9 cellular contexts compared by ENCODE assay signal in genomic region chr7:94908204-94909022, GRCh38. TPM values are rescaled to one million over a fixed set of nuclear protein-coding genes. Genes with fewer than 3 reads are reported as not detected.
A peak's percentile ranks its signal among the peaks of the same experiment; 100 is the strongest.
DNase-seq lines count a peak whose midpoint lies in the region; ATAC-seq, FAIRE-seq and TF ChIP-seq lines count a peak whose summit lies in the region.
"Had no signal": no experiment of that assay in that cellular context is flagged by ENCODE, and none has a peak within 500 bp of the region (broad histone marks: within the 10 kb centered on the region; RNA-seq: fewer than 3 reads in every experiment).

No MANE protein-coding gene starts in this region.

- WGBS in HepG2 (ENCODE audit: low lambda C conversion rate) = 2% methylated on average over 26 of the region's 26 CpGs

- CTCF ChIA-PET in HepG2 (lab: Yijun Ruan, JAX; ENCODE audit: low intra/inter-chr PET ratio, low total read pairs) = no interaction called here
- CTCF ChIA-PET in CD8-positive, alpha-beta memory T cell (lab: Charles Lee) = no interaction called here

- peak; percentile 80 for ATAC-seq in HepG2

- peak; percentile 62 to 79 for TF ChIP-seq POLR2A in HepG2 (IDR thresholded peaks at IDR 0.05; ENCODE audit: insufficient read depth in 1 of 2, low read depth in 2 of 2, low read length in 2 of 2)

- POLR2A ChIA-PET in HepG2 (lab: Yijun Ruan, JAX) = interaction anchor here (0.7 to 1.0 kb wide), 5 partner anchors 62 to 468 kb away, joined by 3 to 6 read pairs (median 3); no protein-coding TSS in a partner anchor
- POLR2A ChIA-PET in CD8-positive, alpha-beta memory T cell (lab: Charles Lee) = no interaction called here

- H3K27ac Mint-ChIP-seq in CD8-positive, alpha-beta memory T cell = no peak overlapping the region

- FAIRE-seq in HepG2 (lab: Jason Lieb, UNC) = no peak

- peaks cover 0 to 1% of the 10 kb centered on the region in 2 experiments; a peak in 2 of 5 replicates for H3K36me3 ChIP-seq in HepG2 (replicated peaks in 1 of 2; ENCODE audit: control insufficient read depth in 1 of 2, insufficient read depth in 2 of 2, low read length in 2 of 2)
- H3K36me3 ChIP-seq in subcutaneous abdominal adipose tissue (ENCODE audit: control insufficient read depth in 5 of 5, insufficient read depth in 5 of 5, low read length in 5 of 5) = no peaks in the 10 kb centered on the region
- no peaks in the 10 kb centered on the region for H3K36me3 ChIP-seq in CD8-positive, alpha-beta memory T cell (ENCODE audit: insufficient read depth, low read length)
- H3K36me3 ChIP-seq: BLaER1 treated with 17β-estradiol and CSF1 and Interleukin-3, amounts not matched to agents 10 nM and 100 nM had no signal

- in situ Hi-C loops in HepG2 (cut with HindIII; ENCODE audit: extremely low pct_ligation_motif_present, low pct_unique_long_range_greater_than_20kb) = no loop called here

- peaks cover 60% of the 10 kb centered on the region for H3K4me1 ChIP-seq in HepG2 (ENCODE audit: insufficient read depth, low read length)
- H3K4me1 ChIP-seq in subcutaneous abdominal adipose tissue (ENCODE audit: control insufficient read depth in 5 of 5, insufficient read depth in 5 of 5, low read length in 5 of 5) = peaks cover 0 to 29% (median 18%) of the 10 kb centered on the region in 5 donors
- H3K4me1 ChIP-seq in CD8-positive, alpha-beta memory T cell (ENCODE audit: insufficient read depth, low read length) = no peaks in the 10 kb centered on the region
- H3K4me1 ChIP-seq: BLaER1 treated with 17β-estradiol and CSF1 and Interleukin-3, amounts not matched to agents 10 nM and 100 nM had no signal

- no peaks in the 10 kb centered on the region; the same call in 1 of the 2 replicates for H4K20me1 ChIP-seq in HepG2 (ENCODE audit: insufficient read depth, low read length)
- H4K20me1 ChIP-seq: BLaER1 treated with 17β-estradiol and CSF1 and Interleukin-3, amounts not matched to agents 10 nM and 100 nM had no signal

- peak; percentile 53 to 59 for DNase-seq in NCI-H524 (lab: John Stamatoyannopoulos, UW)
- no peak for DNase-seq in NCI-H524 treated with DMSO at 0.1 percent for 48 hours (lab: John Stamatoyannopoulos, UW)
- DNase-seq in NCI-H2227 (lab: John Stamatoyannopoulos, UW; ENCODE audit: unreplicated experiment) = peak; percentile 80
- no peak for DNase-seq in coronary artery (ENCODE audit: low spot score)
- DNase-seq in HepG2 (ENCODE audit: low spot score) = peak; percentile 54
- DNase-seq in MV-4-11 (lab: John Stamatoyannopoulos, UW) = no peak
- no peak for DNase-seq in CD8-positive, alpha-beta memory T cell

- intact Hi-C loops in HepG2 (cut with micrococcal nuclease; ENCODE audit: unreplicated experiment) = loop anchor here (5.0 to 10.0 kb wide), 5 partner anchors 119 to 461 kb away; partner anchors contain the start of gene SGCE

- peaks cover 30 to 48% of the 10 kb centered on the region in 2 donors for H3K27me3 Mint-ChIP-seq in CD8-positive, alpha-beta memory T cell

- peak overlapping the region; percentile 81 for H3K4me3 ChIP-seq in coronary artery
- H3K4me3 ChIP-seq in HepG2 (replicated peaks in 1 of 3; ENCODE audit: insufficient read depth in 1 of 3, low read depth in 2 of 3, low read length in 3 of 3) = peak overlapping the region; percentile 66 to 88 (median 81)
- H3K4me3 ChIP-seq in subcutaneous abdominal adipose tissue (ENCODE audit: low read depth in 1 of 5, low read length in 5 of 5) = peak overlapping the region; percentile 62 to 91 (median 79)
- no peak overlapping the region for H3K4me3 ChIP-seq in CD8-positive, alpha-beta memory T cell (ENCODE audit: low read length)
- H3K4me3 ChIP-seq: BLaER1 treated with 17β-estradiol and CSF1 and Interleukin-3, amounts not matched to agents 10 nM and 100 nM had no signal

- no peak for TF ChIP-seq RAD21 in HepG2 (CRISPR knock-in tag; IDR thresholded peaks at IDR 0.05)

- H3K9me3 Mint-ChIP-seq in CD8-positive, alpha-beta memory T cell = peaks cover 0 to 3% (median 0%) of the 10 kb centered on the region in 5 donors

- no peaks in the 10 kb centered on the region for H3K36me3 Mint-ChIP-seq in CD8-positive, alpha-beta memory T cell

- peaks cover 48% of the 10 kb centered on the region for H3K79me2 ChIP-seq in HepG2 (ENCODE audit: insufficient read depth, low read length)

- H3K27ac ChIP-seq in coronary artery = peak overlapping the region; percentile 42 to 85
- peak overlapping the region; percentile 81 for H3K27ac ChIP-seq in HepG2 (ENCODE audit: extremely low read length, insufficient read depth, low read length)
- H3K27ac ChIP-seq in subcutaneous abdominal adipose tissue (ENCODE audit: low read depth, low read length) = peak overlapping the region; percentile 66
- H3K27ac ChIP-seq in CD8-positive, alpha-beta memory T cell (ENCODE audit: low read depth, low read length) = no peak overlapping the region
- H3K27ac ChIP-seq: BLaER1 treated with 17β-estradiol and CSF1 and Interleukin-3, amounts not matched to agents 10 nM and 100 nM had no signal

- no peaks in the 10 kb centered on the region for H3K9me3 ChIP-seq in HepG2 (ENCODE audit: low read length)
- no peaks in the 10 kb centered on the region for H3K9me3 ChIP-seq in subcutaneous abdominal adipose tissue (ENCODE audit: control insufficient read depth in 5 of 5, low read length in 5 of 5)
- H3K9me3 ChIP-seq in CD8-positive, alpha-beta memory T cell (ENCODE audit: low read length) = no peaks in the 10 kb centered on the region

- no peak for TF ChIP-seq EP300 in HepG2 (IDR thresholded peaks at IDR 0.05; ENCODE audit: low read depth in 2 of 2, low read length in 2 of 2)
- TF ChIP-seq EP300 in HepG2 (CRISPR knock-in tag; IDR thresholded peaks at IDR 0.05; ENCODE audit: borderline replicate concordance) = no peak

- peak overlapping the region; percentile 71 for H3K4me2 ChIP-seq in HepG2 (ENCODE audit: low read depth, low read length)
- H3K4me2 ChIP-seq: BLaER1 treated with 17β-estradiol and CSF1 and Interleukin-3, amounts not matched to agents 10 nM and 100 nM had no signal

- H3K4me3 Mint-ChIP-seq in CD8-positive, alpha-beta memory T cell = peak overlapping the region in 1 of 7 donors; percentile 34

- H3K9ac ChIP-seq in HepG2 (ENCODE audit: insufficient read depth, low read depth, low read length) = peak overlapping the region; percentile 91
- H3K9ac ChIP-seq in subcutaneous abdominal adipose tissue (ENCODE audit: low read length in 5 of 5) = peak overlapping the region in 3 of 5 donors; percentile 60 to 77 (median 65)
- H3K9ac ChIP-seq: BLaER1 treated with 17β-estradiol and CSF1 and Interleukin-3, amounts not matched to agents 10 nM and 100 nM had no signal

- H2AFZ ChIP-seq in HepG2 (ENCODE audit: low read length) = no peak overlapping the region

- H3K4me1 Mint-ChIP-seq in CD8-positive, alpha-beta memory T cell = peaks cover 2 to 9% (median 4%) of the 10 kb centered on the region in 3 donors

- TF ChIP-seq CTCF in coronary artery (IDR thresholded peaks at IDR 0.05) (no peak), HepG2 (CRISPR knock-in tag; IDR thresholded peaks at IDR 0.05) (no peak)

- no peaks in the 10 kb centered on the region; a peak in 1 of 5 replicates for H3K27me3 ChIP-seq in HepG2 (ENCODE audit: control insufficient read depth in 1 of 2, insufficient read depth in 2 of 2, low read length in 2 of 2)
- H3K27me3 ChIP-seq in subcutaneous abdominal adipose tissue (ENCODE audit: control insufficient read depth in 5 of 5, insufficient read depth in 4 of 5, low read length in 5 of 5) = peaks cover 0 to 3% (median 0%) of the 10 kb centered on the region in 5 donors
- H3K27me3 ChIP-seq in CD8-positive, alpha-beta memory T cell (ENCODE audit: insufficient read depth, low read length, poor library complexity, severe bottlenecking) = no peaks in the 10 kb centered on the region

- TSS peak; percentile 56 for BruUV-seq in HepG2 (replicated peaks; lab: Mats Ljungman, UMichigan)

TF ChIP-seq in HepG2, 621 proteins besides CTCF, POLR2A, EP300 and RAD21 (continues in another document):
- TF ChIP-seq TEF (CRISPR knock-in tag; IDR thresholded peaks at IDR 0.05) (0 out of 2 replicates have a peak, but pooled peaks have one; percentile 24), ZSCAN20 (CRISPR knock-in tag; IDR thresholded peaks at IDR 0.05; ENCODE audit: borderline replicate concordance) (no peak), PHF8 (CRISPR knock-in tag; IDR thresholded peaks at IDR 0.05) (peak; percentile 27; the same call in 1 of the 2 replicates)

RNA-seq across cellular contexts. Expression of gene PPP1R9A, which starts 1.0 kb away (rescaled TPM):
- total RNA-seq in HepG2 (2016; rRNA removed; fragmentation: Illumina TruSeq; extraction: Trizol) = 18.2 and 31.9 TPM in 2 replicates
- total RNA-seq in HepG2 (2016; cell fraction: cytosol; rRNA removed; fragmentation: Illumina TruSeq; extraction: Trizol; ENCODE audit: low read depth) = 7.9 and 8.8 TPM in 2 replicates
- 16.4 and 28.7 TPM in 2 replicates for total RNA-seq in HepG2 (2016; cell fraction: insoluble cytoplasmic fraction; rRNA removed; fragmentation: Illumina TruSeq; extraction: Trizol)
- 9.4 and 11.1 TPM in 2 replicates for total RNA-seq in HepG2 (2016; cell fraction: membrane; rRNA removed; fragmentation: Illumina TruSeq; extraction: Trizol)
- total RNA-seq in HepG2 (2016; cell fraction: nucleus; rRNA removed; fragmentation: Illumina TruSeq; extraction: Trizol) = 93.4 and 93.5 TPM in 2 replicates
- polyA plus RNA-seq in HepG2 (2011; rRNA removed) = 9.2 and 11.4 TPM in 2 replicates
- polyA plus RNA-seq in HepG2 (2011; cell fraction: cytosol; rRNA removed) = 2.3 and 3.2 TPM in 2 replicates
- 24.2 and 24.8 TPM in 2 replicates for polyA plus RNA-seq in HepG2 (2011; cell fraction: nucleus; rRNA removed)
- 7.9 and 8.2 TPM in 2 replicates for polyA plus RNA-seq in HepG2 (2012)
- 0.18 and 0.20 TPM in 2 replicates for polyA plus RNA-seq in HepG2 (2016; cell fraction: cytosol; fragmentation: Illumina TruSeq; extraction: Trizol; ENCODE audit: low read depth)
- polyA plus RNA-seq in HepG2 (2016; cell fraction: insoluble cytoplasmic fraction; fragmentation: Illumina TruSeq; extraction: Trizol; ENCODE audit: low read depth) = 4.1 and 4.7 TPM in 2 replicates
- polyA plus RNA-seq in HepG2 (2016; cell fraction: membrane; fragmentation: Illumina TruSeq; extraction: Trizol; ENCODE audit: low read depth) = 0.95 TPM in 2 replicates
- polyA plus RNA-seq in HepG2 (2016; cell fraction: nucleus; fragmentation: Illumina TruSeq; extraction: Trizol; ENCODE audit: insufficient read depth, low read depth) = 19.8 and 20.6 TPM in 2 replicates
- polyA minus RNA-seq in HepG2 (2011; rRNA and poly(A)+ RNA removed; ENCODE audit: low replicate concordance) = 9.7 and 17.0 TPM in 2 replicates
- 11.1 and 11.3 TPM in 2 replicates for polyA minus RNA-seq in HepG2 (2011; cell fraction: cytosol; rRNA and poly(A)+ RNA removed)
- polyA minus RNA-seq in HepG2 (2011; cell fraction: nucleus; rRNA and poly(A)+ RNA removed) = 192 and 239 TPM in 2 replicates
- total RNA-seq in CD8-positive, alpha-beta memory T cell = under 1 TPM in 1 of 2 experiments, not detected in 1; 0.02 TPM
- polyA plus RNA-seq in CD8-positive, alpha-beta memory T cell = not detected

Comparison
In these comparisons a context has a peak if more than half of its experiments do, and no peak if none do; other contexts are left out.
1. DNase-seq: peak in NCI-H524 (2 of 2), NCI-H2227 (single experiment) and HepG2 (single experiment); none in NCI-H524 treated with DMSO at 0.1 percent for 48 hours (single experiment), coronary artery (single experiment), MV-4-11 (single experiment) and CD8-positive, alpha-beta memory T cell (0 of 5).
2. RNA of gene PPP1R9A, which starts 1.0 kb away (total RNA-seq): 7.9 to 93.5 TPM in HepG2; 0.02 TPM in CD8-positive, alpha-beta memory T cell; every median in the first group is over 4 times any median in the second.